26 cellular contexts compared by ENCODE assay signal in the genomic region with DNA sequence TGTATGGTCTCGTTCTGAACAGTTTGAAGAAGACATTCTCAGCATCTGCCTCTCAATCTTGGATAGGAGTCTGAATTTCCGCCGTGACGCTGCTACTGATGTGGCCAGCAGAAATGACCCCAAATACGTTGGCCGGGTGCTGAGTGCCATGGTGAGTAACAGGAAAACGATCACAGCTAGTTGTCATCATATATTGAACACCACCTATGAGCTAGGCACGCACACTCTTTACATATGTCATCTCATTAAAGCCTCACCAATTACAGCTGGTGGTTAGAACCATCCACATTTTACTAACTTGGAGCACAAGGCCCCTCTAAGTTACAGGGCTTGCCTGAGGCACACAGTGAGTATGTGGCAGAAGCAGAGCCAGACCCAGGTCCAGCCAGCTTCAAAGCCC. TPM values are rescaled to one million over a fixed set of nuclear protein-coding genes. Genes with fewer than 3 reads are reported as not detected.
"Had no signal": no experiment of that assay in that cellular context is flagged by ENCODE, and none has a peak within 500 bp of the region (broad histone marks: within the 10 kb centered on the region; RNA-seq: fewer than 3 reads in every experiment).

No MANE protein-coding gene starts in this region.

- H3K9me3 ChIP-seq: heart left ventricle, right atrium auricular region, sigmoid colon, testis, tibial nerve, upper lobe of right lung, vagina had no signal

- H3K27me3 ChIP-seq: heart left ventricle, right atrium auricular region, sigmoid colon, testis, tibial nerve, upper lobe of right lung, vagina had no signal

- H3K4me1 ChIP-seq: right atrium auricular region, sigmoid colon, testis, upper lobe of right lung had no signal

- H3K4me3 ChIP-seq: heart left ventricle, right atrium auricular region, sigmoid colon, skin epidermis, testis, tibial nerve, upper lobe of right lung, vagina had no signal

- DNase-seq: effector CD4-positive, alpha-beta T cell; endodermal cell; erythroblast; heart left ventricle; hippocampal formation; kidney glomerular epithelial cell; mammary epithelial cell; naive thymus-derived CD4-positive, alpha-beta T cell; nephron progenitor cell; sigmoid colon; stimulated activated CD4-positive, alpha-beta T cell treated with anti-CD3 and anti-CD28 coated beads, Interleukin-2, amount 100 ng/mL, for 24 hours; stimulated activated CD4-positive, alpha-beta T cell treated with anti-CD3 and anti-CD28 coated beads, Interleukin-4, amount 100 ng/mL, for 4 hours; stimulated activated naive B cell treated with anti-CD40 and anti-IgM and Interleukin-4, amounts not matched to agents 10 μg/mL and 1 μg/mL and 100 μg/mL, for 72 hours; stimulated activated naive CD8-positive, alpha-beta T cell treated with anti-CD3 and anti-CD28 coated beads, Interleukin-15, amount 100 ng/mL, for 72 hours; testis; upper lobe of right lung had no signal

- H3K27ac ChIP-seq: heart left ventricle, right atrium auricular region, sigmoid colon, testis, tibial nerve, upper lobe of right lung, vagina had no signal

- H3K36me3 ChIP-seq: heart left ventricle, right atrium auricular region, sigmoid colon, tibial nerve, upper lobe of right lung, vagina had no signal

- ATAC-seq: heart left ventricle; naive thymus-derived CD4-positive, alpha-beta T cell; stimulated activated naive B cell treated with anti-CD40 and anti-IgM and Interleukin-4, amounts not matched to agents 10 μg/mL and 1 μg/mL and 100 μg/mL, for 72 hours; stimulated activated naive CD8-positive, alpha-beta T cell treated with anti-CD3 and anti-CD28 coated beads, Interleukin-15, amount 100 ng/mL, for 72 hours; upper lobe of right lung had no signal

RNA-seq across cellular contexts. Expression of gene TGM3, which starts 17.1 kb away (rescaled TPM):
- total RNA-seq: dermis microvascular lymphatic vessel endothelial cell; endothelial cell of umbilical vein; frontal cortex; glomerular endothelial cell; heart left ventricle; mammary epithelial cell; mesenteric fat pad; naive thymus-derived CD4-positive, alpha-beta T cell; osteocyte; right atrium auricular region; sigmoid colon; tibial nerve; upper lobe of right lung had no signal
- polyA plus RNA-seq: endothelial cell of umbilical vein; mammary epithelial cell; naive thymus-derived CD4-positive, alpha-beta T cell had no signal
